In genomic region chr2:119641562-119642258, GRCh38 we compare ENCODE assay signal across 8 cellular contexts. TPM values are rescaled to one million over a fixed set of nuclear protein-coding genes. Genes with fewer than 3 reads are reported as not detected.
DNase-seq lines count a peak whose midpoint lies in the region; ATAC-seq and TF ChIP-seq lines count a peak whose summit lies in the region.

No MANE protein-coding gene starts in this region.

- H3K9me3 ChIP-seq in colonic mucosa (no peaks in the 10 kb centered on the region), liver (ENCODE audit: control insufficient read depth in 4 of 4, low read length in 3 of 4) (no peaks in the 10 kb centered on the region)

- CTCF ChIA-PET in BJ (lab: Yijun Ruan, JAX): interaction anchor here (0.7 to 3.4 kb wide), 18 partner anchors 8 to 533 kb away, joined by 3 to 40 read pairs (median 6); no protein-coding TSS in a partner anchor

- no peaks in the 10 kb centered on the region for H3K36me3 ChIP-seq in BJ (ENCODE audit: control insufficient read depth, insufficient read depth, low read length)
- no peaks in the 10 kb centered on the region for H3K36me3 ChIP-seq in colonic mucosa
- H3K36me3 ChIP-seq in liver (ENCODE audit: control insufficient read depth in 4 of 4, insufficient read depth in 3 of 4, low read depth in 1 of 4, low read length in 3 of 4): no peaks in the 10 kb centered on the region

- TF ChIP-seq CTCF in BJ (IDR thresholded peaks at IDR 0.05; ENCODE audit: insufficient read depth, low read depth, low read length) (peak; percentile 95), colonic mucosa (IDR thresholded peaks at IDR 0.05) (peak; percentile 96), liver (IDR thresholded peaks at IDR 0.05; ENCODE audit: low read depth, low read length, missing input control) (peak; percentile 91)

- H3K4me3 ChIP-seq in BJ (ENCODE audit: low read depth, low read length): no peak overlapping the region
- H3K4me3 ChIP-seq in colonic mucosa: no peak overlapping the region
- no peak overlapping the region for H3K4me3 ChIP-seq in liver (ENCODE audit: low read depth in 1 of 3, low read length in 3 of 3)

- intact Hi-C loops in colonic mucosa (cut with DNase I): no loop called here

- DNase-seq in BJ (ENCODE audit: low read depth): peak; percentile 13
- peak; percentile 60 for DNase-seq in GM19238 (ENCODE audit: insufficient read length, low spot score)
- DNase-seq in NCI-H524 (lab: John Stamatoyannopoulos, UW): peak; percentile 52 to 82
- peak; percentile 69 for DNase-seq in activated CD4-positive, alpha-beta T cell treated with anti-CD3 and anti-CD28 coated beads, Interleukin-2, amount 50 U/mL, for 1 hour
- DNase-seq in colonic mucosa: peak; percentile 73
- peak; percentile 57 to 71 (median 60) for DNase-seq in stimulated activated CD4-positive, alpha-beta T cell treated with anti-CD3 and anti-CD28 coated beads, TNF-alpha, amount 100 ng/mL, for 24 hours (ENCODE audit: low read depth in 3 of 3)

- POLR2A ChIA-PET in BJ (lab: Charles Lee): no interaction called here

- WGBS in liver: 8% methylated on average over 17 of the region's 17 CpGs

- peak; percentile 94 for ATAC-seq in HG03342 (IDR thresholded peaks at IDR 0.05; ENCODE audit: unreplicated experiment)

- peak; percentile 85 to 96 for TF ChIP-seq RAD21 in liver (IDR thresholded peaks at IDR 0.05)

- no peak overlapping the region for H3K27ac ChIP-seq in colonic mucosa
- H3K27ac ChIP-seq in liver (ENCODE audit: low read depth in 1 of 2, low read length in 2 of 2): no peak overlapping the region

- H3K4me1 ChIP-seq in colonic mucosa (no peaks in the 10 kb centered on the region), liver (ENCODE audit: control insufficient read depth in 4 of 4, insufficient read depth in 4 of 4, low read length in 3 of 4) (no peaks in the 10 kb centered on the region)

- H3K9ac ChIP-seq in colonic mucosa (ENCODE audit: low read depth in 2 of 2, low read length in 2 of 2) (no peak overlapping the region), liver (ENCODE audit: low read depth in 1 of 2, low read length in 2 of 2) (no peak overlapping the region)

- H3K27me3 ChIP-seq in BJ (ENCODE audit: control insufficient read depth, insufficient read depth, low read length): peaks cover 15% of the 10 kb centered on the region
- H3K27me3 ChIP-seq in colonic mucosa: no peaks in the 10 kb centered on the region
- H3K27me3 ChIP-seq in liver (ENCODE audit: control insufficient read depth in 4 of 4, insufficient read depth in 4 of 4, low read length in 3 of 4): no peaks in the 10 kb centered on the region

TF ChIP-seq in liver, 16 proteins besides CTCF, POLR2A, EP300 and RAD21:
- TF ChIP-seq SP1 (IDR thresholded peaks at IDR 0.05) (no peak), TAF1 (conservative IDR thresholded peaks at IDR 0.05) (no peak), MAX (IDR thresholded peaks at IDR 0.05) (no peak), FOXA1 (IDR thresholded peaks at IDR 0.05) (no peak), RXRA (IDR thresholded peaks at IDR 0.05) (no peak), JUND (IDR thresholded peaks at IDR 0.05) (no peak)
- TF ChIP-seq, protein P1, sequence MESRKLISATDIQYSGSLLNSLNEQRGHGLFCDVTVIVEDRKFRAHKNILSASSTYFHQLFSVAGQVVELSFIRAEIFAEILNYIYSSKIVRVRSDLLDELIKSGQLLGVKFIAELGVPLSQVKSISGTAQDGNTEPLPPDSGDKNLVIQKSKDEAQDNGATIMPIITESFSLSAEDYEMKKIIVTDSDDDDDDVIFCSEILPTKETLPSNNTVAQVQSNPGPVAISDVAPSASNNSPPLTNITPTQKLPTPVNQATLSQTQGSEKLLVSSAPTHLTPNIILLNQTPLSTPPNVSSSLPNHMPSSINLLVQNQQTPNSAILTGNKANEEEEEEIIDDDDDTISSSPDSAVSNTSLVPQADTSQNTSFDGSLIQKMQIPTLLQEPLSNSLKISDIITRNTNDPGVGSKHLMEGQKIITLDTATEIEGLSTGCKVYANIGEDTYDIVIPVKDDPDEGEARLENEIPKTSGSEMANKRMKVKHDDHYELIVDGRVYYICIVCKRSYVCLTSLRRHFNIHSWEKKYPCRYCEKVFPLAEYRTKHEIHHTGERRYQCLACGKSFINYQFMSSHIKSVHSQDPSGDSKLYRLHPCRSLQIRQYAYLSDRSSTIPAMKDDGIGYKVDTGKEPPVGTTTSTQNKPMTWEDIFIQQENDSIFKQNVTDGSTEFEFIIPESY (IDR thresholded peaks at IDR 0.05): no peak

RNA-seq across cellular contexts. Expression of gene TMEM177, which starts 37.3 kb away (rescaled TPM):
- polyA plus RNA-seq in BJ (2011; rRNA removed): 6.2 and 8.3 TPM in 2 replicates
- polyA minus RNA-seq in BJ (2011; rRNA and poly(A)+ RNA removed): 4.9 and 9.1 TPM in 2 replicates
- 10 to 100 TPM; 14.9 to 26.3 TPM for total RNA-seq in colonic mucosa
- total RNA-seq in liver: 10 to 100 TPM; 13.0 to 22.6 TPM
- polyA plus RNA-seq in liver: 10 to 100 TPM; 22.7 to 26.0 TPM

Comparison
In these comparisons a context has a peak if more than half of its experiments do, and no peak if none do; other contexts are left out.
1. DNase-seq: peak in every context shown above with its lines; median percentile 73 in colonic mucosa; 69 in activated CD4-positive, alpha-beta T cell treated with anti-CD3 and anti-CD28 coated beads, Interleukin-2, amount 50 U/mL, for 1 hour; 67 in NCI-H524; 60 in GM19238; 60 in stimulated activated CD4-positive, alpha-beta T cell treated with anti-CD3 and anti-CD28 coated beads, TNF-alpha, amount 100 ng/mL, for 24 hours; 13 in BJ.